Comparison of ENCODE assay signal across 1 cellular context in genomic region chr12:132814232-132814631, GRCh38.
TF ChIP-seq lines count a peak whose summit lies in the region.

No MANE protein-coding gene starts in this region.

TF ChIP-seq in HepG2, 621 proteins besides CTCF, POLR2A, EP300 and RAD21:
- TF ChIP-seq AGO2 (optimal IDR thresholded peaks at IDR 0.05; ENCODE audit: low read depth, low read length) = peak; percentile 62
- TF ChIP-seq TEAD2 (CRISPR knock-in tag; IDR thresholded peaks at IDR 0.05) = no peak
- no peak for TF ChIP-seq HMG20B (CRISPR knock-in tag; conservative IDR thresholded peaks at IDR 0.05)
- no peak for TF ChIP-seq MIER3 (CRISPR knock-in tag; IDR thresholded peaks at IDR 0.05; ENCODE audit: borderline replicate concordance)
- no peak for TF ChIP-seq ZC3H13 (CRISPR knock-in tag; IDR thresholded peaks at IDR 0.05)
- TF ChIP-seq ZMAT3 (CRISPR knock-in tag; conservative IDR thresholded peaks at IDR 0.05) = no peak
